ENCODE assay signal across 7 cellular contexts in the genomic region with DNA sequence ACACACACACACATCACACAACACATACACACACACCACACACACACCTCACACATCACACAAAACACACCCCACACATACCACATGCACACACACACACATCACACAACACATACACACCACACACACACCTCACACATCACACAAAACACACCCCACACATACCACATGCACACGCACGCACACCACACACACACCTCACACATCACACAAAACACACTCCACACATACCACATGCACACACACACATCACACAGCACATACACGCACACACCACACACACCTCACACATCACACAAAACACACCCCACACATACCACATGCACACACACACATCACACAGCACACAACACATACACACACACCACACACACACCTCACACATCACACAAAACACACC. TPM values are rescaled to one million over a fixed set of nuclear protein-coding genes. Genes with fewer than 3 reads are reported as not detected.
A peak's percentile ranks its signal among the peaks of the same experiment; 100 is the strongest.
DNase-seq lines count a peak whose midpoint lies in the region; ATAC-seq, FAIRE-seq and TF ChIP-seq lines count a peak whose summit lies in the region.
"Not testable (repeated sequence)": the region's sequence is repeated elsewhere in the genome, so short reads cannot be mapped to it uniquely, and the experiment has no call there.

No MANE protein-coding gene starts in this region.

- H3K36me3 ChIP-seq in CD8-positive, alpha-beta T cell (ENCODE audit: insufficient read depth, low read length), result peaks cover 52% of the 10 kb centered on the region
- H3K36me3 ChIP-seq in KOPT-K1 (ENCODE audit: insufficient read depth, low read length) (peaks cover 83% of the 10 kb centered on the region), bronchial epithelial cell (ENCODE audit: control insufficient read depth, insufficient read depth, low read length) (peaks cover 24% of the 10 kb centered on the region)
- H3K36me3 ChIP-seq in fibroblast of lung (ENCODE audit: control insufficient read depth, insufficient read depth, low read length); neural progenitor cell: not testable (repeated sequence)

- not testable (repeated sequence) for ATAC-seq in CD8-positive, alpha-beta T cell

- intact Hi-C loops in CD8-positive, alpha-beta T cell (cut with DNase I, micrococcal nuclease), result loop anchor here in 1 of 2 experiments (1.0 kb wide), 1 partner anchor 31 kb away; a partner anchor contains a TSS
- intact Hi-C loops in activated CD4-positive, alpha-beta memory T cell treated with anti-CD3 and anti-CD28 coated beads for 36 hours (cut with micrococcal nuclease), result loop anchor here (1.0 kb wide), 2 partner anchors 29 to 31 kb away; no protein-coding TSS in a partner anchor

- H3K79me2 ChIP-seq in fibroblast of lung (ENCODE audit: control insufficient read depth, insufficient read depth, low read length); neural progenitor cell (ENCODE audit: low read depth): not testable (repeated sequence)

- H3K9ac ChIP-seq in fibroblast of lung (ENCODE audit: insufficient read depth, low read length); neural progenitor cell: not testable (repeated sequence)

- H3K4me1 Mint-ChIP-seq in CD8-positive, alpha-beta T cell (ENCODE audit: low read depth), result peaks cover 42% of the 10 kb centered on the region
- H3K4me1 Mint-ChIP-seq in activated CD4-positive, alpha-beta memory T cell treated with anti-CD3 and anti-CD28 coated beads for 36 hours (ENCODE audit: low read depth), result peaks cover 44% of the 10 kb centered on the region
- peaks cover 31% of the 10 kb centered on the region for H3K4me1 Mint-ChIP-seq in activated naive CD4-positive, alpha-beta T cell treated with anti-CD3 and anti-CD28 coated beads, Interleukin-2, amount 10 ng/mL, durations not matched to agents 7 days and 5 days
- peaks cover 22% of the 10 kb centered on the region for H3K4me1 Mint-ChIP-seq in neural progenitor cell

- not testable (repeated sequence) for H3K9me3 Mint-ChIP-seq in CD8-positive, alpha-beta T cell; activated CD4-positive, alpha-beta memory T cell treated with anti-CD3 and anti-CD28 coated beads for 36 hours; activated naive CD4-positive, alpha-beta T cell treated with anti-CD3 and anti-CD28 coated beads, Interleukin-2, amount 10 ng/mL, durations not matched to agents 7 days and 5 days; neural progenitor cell

- H3K4me3 ChIP-seq in CD8-positive, alpha-beta T cell (ENCODE audit: low read depth, low read length); bronchial epithelial cell (ENCODE audit: low read depth, low read length); fibroblast of lung (replicated peaks in 1 of 4; ENCODE audit: control extremely low read depth in 1 of 4, insufficient read depth in 1 of 4, low read depth in 3 of 4, low read length in 4 of 4); neural progenitor cell: not testable (repeated sequence)

- peak; percentile 96 for FAIRE-seq in bronchial epithelial cell (lab: Jason Lieb, UNC)

- H2AFZ ChIP-seq in fibroblast of lung (ENCODE audit: low read length); neural progenitor cell (replicated peaks): not testable (repeated sequence)

- peaks cover 35% of the 10 kb centered on the region for H3K4me1 ChIP-seq in CD8-positive, alpha-beta T cell (ENCODE audit: insufficient read depth, low read length)
- peaks cover 43% of the 10 kb centered on the region for H3K4me1 ChIP-seq in fibroblast of lung (ENCODE audit: control insufficient read depth, extremely low read depth, insufficient read depth, low read length)
- not testable (repeated sequence) for H3K4me1 ChIP-seq in neural progenitor cell

- H3K4me3 Mint-ChIP-seq in CD8-positive, alpha-beta T cell, result peak overlapping the region; percentile 27
- H3K4me3 Mint-ChIP-seq in activated CD4-positive, alpha-beta memory T cell treated with anti-CD3 and anti-CD28 coated beads for 36 hours, result peak overlapping the region; percentile 0
- not testable (repeated sequence) for H3K4me3 Mint-ChIP-seq in activated naive CD4-positive, alpha-beta T cell treated with anti-CD3 and anti-CD28 coated beads, Interleukin-2, amount 10 ng/mL, durations not matched to agents 7 days and 5 days
- peak overlapping the region; percentile 80 for H3K4me3 Mint-ChIP-seq in neural progenitor cell

- H3K27me3 ChIP-seq in CD8-positive, alpha-beta T cell (ENCODE audit: insufficient read depth, low read length); bronchial epithelial cell (ENCODE audit: control insufficient read depth, insufficient read depth, low read length); fibroblast of lung (ENCODE audit: control insufficient read depth, insufficient read depth, low read length); neural progenitor cell: not testable (repeated sequence)

- H3K9me3 ChIP-seq in CD8-positive, alpha-beta T cell (ENCODE audit: low read length); KOPT-K1 (ENCODE audit: insufficient read depth, low read length, poor library complexity, severe bottlenecking); fibroblast of lung (ENCODE audit: control insufficient read depth, insufficient read depth, low read depth, low read length); neural progenitor cell (ENCODE audit: low read depth): not testable (repeated sequence)

- not testable (repeated sequence) for H3K27ac ChIP-seq in CD8-positive, alpha-beta T cell (ENCODE audit: low read depth, low read length); neural progenitor cell
- peak overlapping the region; percentile 4 for H3K27ac ChIP-seq in KOPT-K1 (ENCODE audit: low read depth, low read length, poor library complexity, severe bottlenecking)
- H3K27ac ChIP-seq in fibroblast of lung (ENCODE audit: insufficient read depth, low read length), result peak overlapping the region; percentile 68

- DNase-seq in CD8-positive, alpha-beta T cell; activated CD4-positive, alpha-beta memory T cell treated with anti-CD3 and anti-CD28 coated beads for 36 hours; activated naive CD4-positive, alpha-beta T cell treated with anti-CD3 and anti-CD28 coated beads, Interleukin-2, amount 10 ng/mL, durations not matched to agents 7 days and 5 days; bronchial epithelial cell (ENCODE audit: low read depth); fibroblast of lung (ENCODE audit: low read depth in 2 of 2); neural progenitor cell (ENCODE audit: low spot score): not testable (repeated sequence)

- H3K4me2 ChIP-seq in fibroblast of lung (ENCODE audit: extremely low read depth, insufficient read depth, low read length); neural progenitor cell: not testable (repeated sequence)

- H3F3A ChIP-seq in neural progenitor cell (ENCODE audit: low read depth), result not testable (repeated sequence)

- peaks cover 80% of the 10 kb centered on the region for H3K36me3 Mint-ChIP-seq in CD8-positive, alpha-beta T cell
- H3K36me3 Mint-ChIP-seq in activated CD4-positive, alpha-beta memory T cell treated with anti-CD3 and anti-CD28 coated beads for 36 hours, result peaks cover 41% of the 10 kb centered on the region
- H3K36me3 Mint-ChIP-seq in activated naive CD4-positive, alpha-beta T cell treated with anti-CD3 and anti-CD28 coated beads, Interleukin-2, amount 10 ng/mL, durations not matched to agents 7 days and 5 days, result peaks cover 48% of the 10 kb centered on the region
- H3K36me3 Mint-ChIP-seq in neural progenitor cell, result not testable (repeated sequence)

- POLR2A ChIA-PET in CD8-positive, alpha-beta T cell (lab: Charles Lee), result interaction anchor here (1.1 kb wide), 2 partner anchors 22 to 145 kb away, joined by 3 to 4 read pairs; a partner anchor contains a TSS
- POLR2A ChIA-PET in activated CD4-positive, alpha-beta memory T cell treated with anti-CD3 and anti-CD28 coated beads for 36 hours (lab: Charles Lee), result interaction anchor here (0.6 to 3.1 kb wide), 4 partner anchors 20 to 202 kb away, joined by 3 to 26 read pairs (median 10); a partner anchor contains a TSS

- H3K27me3 Mint-ChIP-seq in CD8-positive, alpha-beta T cell (ENCODE audit: low read depth); activated CD4-positive, alpha-beta memory T cell treated with anti-CD3 and anti-CD28 coated beads for 36 hours; activated naive CD4-positive, alpha-beta T cell treated with anti-CD3 and anti-CD28 coated beads, Interleukin-2, amount 10 ng/mL, durations not matched to agents 7 days and 5 days; neural progenitor cell (ENCODE audit: insufficient read depth, low read depth): not testable (repeated sequence)

- H4K20me1 ChIP-seq in fibroblast of lung (ENCODE audit: control insufficient read depth, extremely low read depth, insufficient read depth, low read length); neural progenitor cell (ENCODE audit: low read depth): not testable (repeated sequence)

- H3K27ac Mint-ChIP-seq in CD8-positive, alpha-beta T cell, result peak overlapping the region; percentile 62
- H3K27ac Mint-ChIP-seq in activated CD4-positive, alpha-beta memory T cell treated with anti-CD3 and anti-CD28 coated beads for 36 hours, result peak overlapping the region; percentile 75
- peak overlapping the region; percentile 86 for H3K27ac Mint-ChIP-seq in activated naive CD4-positive, alpha-beta T cell treated with anti-CD3 and anti-CD28 coated beads, Interleukin-2, amount 10 ng/mL, durations not matched to agents 7 days and 5 days
- H3K27ac Mint-ChIP-seq in neural progenitor cell, result peak overlapping the region; percentile 55

- not testable (repeated sequence) for TF ChIP-seq CTCF in CD8-positive, alpha-beta T cell (IDR thresholded peaks at IDR 0.05); bronchial epithelial cell (IDR thresholded peaks at IDR 0.05; ENCODE audit: insufficient read depth, low read length, severe bottlenecking); fibroblast of lung (conservative IDR thresholded peaks at IDR 0.05 in 1 of 2, IDR thresholded peaks at IDR 0.05 in 1 of 2; ENCODE audit: low read depth in 1 of 2, low read length in 2 of 2); neural progenitor cell (IDR thresholded peaks at IDR 0.05)

- CTCF ChIA-PET in CD8-positive, alpha-beta T cell (lab: Charles Lee), result not testable (repeated sequence)
- CTCF ChIA-PET in activated CD4-positive, alpha-beta memory T cell treated with anti-CD3 and anti-CD28 coated beads for 36 hours (lab: Charles Lee), result interaction anchor here (0.7 to 3.2 kb wide), 5 partner anchors 12 to 145 kb away, joined by 3 to 33 read pairs (median 6); a partner anchor contains a TSS
- CTCF ChIA-PET in activated naive CD4-positive, alpha-beta T cell treated with anti-CD3 and anti-CD28 coated beads, Interleukin-2, amount 10 ng/mL, durations not matched to agents 7 days and 5 days (lab: Charles Lee), result interaction anchor here (1.4 to 1.5 kb wide), 2 partner anchors 31 to 185 kb away, joined by 4 to 5 read pairs; a partner anchor contains a TSS

RNA-seq across cellular contexts. Expression of a gene that starts 31.1 kb away (rescaled TPM):
- total RNA-seq in CD8-positive, alpha-beta T cell, result 100 to 1,000 TPM; 126 to 133 TPM
- 10 to 100 TPM; 79.4 to 81.6 TPM for total RNA-seq in activated CD4-positive, alpha-beta memory T cell treated with anti-CD3 and anti-CD28 coated beads for 36 hours
- total RNA-seq in bronchial epithelial cell, result 12.8 and 17.1 TPM in 2 replicates
- total RNA-seq in fibroblast of lung, result 23.6 and 45.9 TPM in 2 replicates
- polyA plus RNA-seq in fibroblast of lung, result 10.0 and 20.2 TPM in 2 replicates
- polyA plus RNA-seq in fibroblast of lung (2012), result 11.7 and 22.0 TPM in 2 replicates
- 24.2 and 55.5 TPM in 2 replicates for polyA minus RNA-seq in fibroblast of lung (ENCODE audit: low replicate concordance)
- total RNA-seq in neural progenitor cell (ENCODE audit: low replicate concordance), result 1.7 and 2.3 TPM in 2 replicates
